12 cellular contexts compared by ENCODE assay signal in the genomic region with DNA sequence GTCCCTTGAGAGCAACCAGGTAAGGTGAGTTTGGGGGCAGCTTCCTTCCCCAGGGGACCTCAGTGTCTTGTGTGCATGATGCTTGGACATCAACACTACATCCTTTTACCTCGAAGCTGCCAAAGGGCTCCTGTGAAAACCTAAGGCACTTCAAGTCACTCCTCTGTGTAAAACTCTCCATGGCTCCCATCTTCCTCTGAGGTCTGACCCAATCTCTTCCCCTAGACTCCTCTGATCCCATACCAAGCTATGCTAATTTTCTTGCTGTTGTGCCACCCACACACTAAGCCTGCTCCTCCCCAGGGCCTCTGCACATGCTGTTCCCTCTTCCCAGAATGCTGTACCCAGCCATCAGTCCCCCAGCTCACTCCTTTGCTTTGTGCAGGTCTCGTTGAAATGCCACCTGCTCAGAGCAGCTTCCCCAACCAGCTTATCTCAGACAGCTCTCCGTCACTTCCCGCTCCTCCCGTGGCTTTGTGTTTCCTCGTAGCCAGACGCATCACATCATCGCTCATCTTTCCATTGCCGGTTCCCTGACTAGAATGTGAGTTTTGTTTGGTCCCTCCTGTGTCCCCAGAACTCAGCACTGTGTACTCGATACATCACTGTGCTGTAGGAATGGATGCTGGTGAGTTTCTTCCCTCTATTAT.
A peak's percentile ranks its signal among the peaks of the same experiment; 100 is the strongest.
DNase-seq lines count a peak whose midpoint lies in the region; ATAC-seq and TF ChIP-seq lines count a peak whose summit lies in the region.
"Had no signal": no experiment of that assay in that cellular context is flagged by ENCODE, and none has a peak within 500 bp of the region (broad histone marks: within the 10 kb centered on the region; RNA-seq: fewer than 3 reads in every experiment).

No MANE protein-coding gene starts in this region.

- H3K27me3 ChIP-seq in PC-9 (ENCODE audit: insufficient read depth, low read depth) (no peaks in the 10 kb centered on the region), gastroesophageal sphincter (peaks cover 23% of the 10 kb centered on the region), H7 (ENCODE audit: control insufficient read depth, insufficient read depth, low read length) (no peaks in the 10 kb centered on the region)
- H3K27me3 ChIP-seq: BLaER1 treated with 17β-estradiol and CSF1 and Interleukin-3, amounts not matched to agents 10 nM and 100 nM; suprapubic skin had no signal

- 0 out of 2 replicates have a peak overlapping the region, but pooled peaks have one; percentile 62 for H3K4me2 ChIP-seq in PC-9

- no peak for TF ChIP-seq EP300 in gastroesophageal sphincter (IDR thresholded peaks at IDR 0.05)

- H4K20me1 ChIP-seq in PC-9 (ENCODE audit: insufficient read depth) = no peaks in the 10 kb centered on the region
- H4K20me1 ChIP-seq: BLaER1 treated with 17β-estradiol and CSF1 and Interleukin-3, amounts not matched to agents 10 nM and 100 nM had no signal

- no peaks in the 10 kb centered on the region for H3K9me2 ChIP-seq in PC-9 (ENCODE audit: insufficient read depth)

- POLR2A ChIA-PET in PC-9 (lab: Charles Lee; ENCODE audit: unreplicated experiment) = no interaction called here

- H3K27ac ChIP-seq in PC-9 (peak overlapping the region; percentile 97), gastroesophageal sphincter (no peak overlapping the region)

- no peak for ATAC-seq in gastroesophageal sphincter

- no peaks in the 10 kb centered on the region for H3K79me2 ChIP-seq in PC-9 (ENCODE audit: low read depth)

- peaks cover 0 to 2% (median 0%) of the 10 kb centered on the region in 3 donors for H3K27me3 Mint-ChIP-seq in CD14-positive monocyte (ENCODE audit: low read depth in 3 of 3)

- peaks cover 0 to 3% (median 0%) of the 10 kb centered on the region in 7 donors for H3K9me3 Mint-ChIP-seq in CD14-positive monocyte
- H3K9me3 Mint-ChIP-seq: H9 had no signal

- no peak for TF ChIP-seq POLR2A in gastroesophageal sphincter (IDR thresholded peaks at IDR 0.05)

- H3K4me1 Mint-ChIP-seq in CD14-positive monocyte = peaks cover 58% of the 10 kb centered on the region

- H3K4me3 ChIP-seq in PC-9 = no peak overlapping the region
- H3K4me3 ChIP-seq in choroid plexus epithelial cell (ENCODE audit: low read depth, low read length) = no peak overlapping the region
- no peak overlapping the region for H3K4me3 ChIP-seq in gastroesophageal sphincter
- no peak overlapping the region for H3K4me3 ChIP-seq in H7 (ENCODE audit: insufficient read depth, low read depth, low read length)
- H3K4me3 ChIP-seq: BLaER1 treated with 17β-estradiol and CSF1 and Interleukin-3, amounts not matched to agents 10 nM and 100 nM; suprapubic skin had no signal

- intact Hi-C loops in CD14-positive monocyte (cut with micrococcal nuclease) (loop anchor here (5.0 kb wide), 2 partner anchors 90 to 110 kb away; a partner anchor contains a TSS), PC-9 (cut with micrococcal nuclease; ENCODE audit: unreplicated experiment) (loop anchor here (10.0 kb wide), 1 partner anchor 232 kb away; a partner anchor contains a TSS)

- H3F3A ChIP-seq in PC-9 (ENCODE audit: insufficient read depth, low read depth) = peaks cover 34% of the 10 kb centered on the region

- H2AFZ ChIP-seq in PC-9 = no peak overlapping the region

- BruUV-seq in PC-9 (replicated peaks; lab: Mats Ljungman, UMichigan) = no TSS peak

- H3K4me1 ChIP-seq in PC-9 (replicated peaks; ENCODE audit: insufficient read depth) = peaks cover 51% of the 10 kb centered on the region
- peaks cover 0 to 15% (median 4%) of the 10 kb centered on the region in 3 donors for H3K4me1 ChIP-seq in gastroesophageal sphincter

- H3K36me3 Mint-ChIP-seq in CD14-positive monocyte = no peaks in the 10 kb centered on the region

- WGBS in gastroesophageal sphincter (ENCODE audit: low coverage in 1 of 2), 2 donors = 46 to 53% methylated on average over 5 to 9 of the region's 10 CpGs

- no peaks in the 10 kb centered on the region for H3K36me3 ChIP-seq in PC-9 (ENCODE audit: low read depth)
- no peaks in the 10 kb centered on the region for H3K36me3 ChIP-seq in gastroesophageal sphincter
- H3K36me3 ChIP-seq in H7 (replicated peaks; ENCODE audit: control insufficient read depth, insufficient read depth, low read length) = no peaks in the 10 kb centered on the region
- H3K36me3 ChIP-seq: BLaER1 treated with 17β-estradiol and CSF1 and Interleukin-3, amounts not matched to agents 10 nM and 100 nM; suprapubic skin had no signal

- CTCF ChIA-PET in PC-9 (lab: Charles Lee) = no interaction called here

- H3K4me3 Mint-ChIP-seq in CD14-positive monocyte = peak overlapping the region; percentile 12 to 88
- H3K4me3 Mint-ChIP-seq: H9 had no signal

- DNase-seq in CD14-positive monocyte (ENCODE audit: low spot score) (peak; percentile 65), PC-9 (no peak), choroid plexus epithelial cell (ENCODE audit: low read depth) (peak; percentile 65), lung microvascular endothelial cell (ENCODE audit: low read depth in 2 of 2) (peak; percentile 26 to 87), NCI-H1105 treated with DMSO at 0.1 percent for 48 hours (lab: John Stamatoyannopoulos, UW) (no peak), activated T-cell treated with anti-CD3 and anti-CD28 coated beads for 4 hours (no peak), H7 (no peak)
- DNase-seq: H9, NCI-H524 had no signal

- TF ChIP-seq CTCF in CD14-positive monocyte (IDR thresholded peaks at IDR 0.05) (no peak), PC-9 (conservative IDR thresholded peaks at IDR 0.05) (no peak), choroid plexus epithelial cell (conservative IDR thresholded peaks at IDR 0.05; ENCODE audit: low read depth, low read length) (no peak), gastroesophageal sphincter (IDR thresholded peaks at IDR 0.05) (no peak)

- peak overlapping the region; percentile 92 to 98 (median 96) for H3K27ac Mint-ChIP-seq in CD14-positive monocyte

- peaks cover 8% of the 10 kb centered on the region; the same call in 1 of the 2 replicates for H3K9me3 ChIP-seq in PC-9 (ENCODE audit: insufficient read depth, low read depth)
- no peaks in the 10 kb centered on the region for H3K9me3 ChIP-seq in gastroesophageal sphincter
- H3K9me3 ChIP-seq: suprapubic skin had no signal

Comparison
In these comparisons a context has a peak if more than half of its experiments do, and no peak if none do; other contexts are left out.
1. DNase-seq: peak in CD14-positive monocyte (single experiment), choroid plexus epithelial cell (single experiment) and lung microvascular endothelial cell (2 of 2); none in PC-9 (0 of 2), NCI-H1105 treated with DMSO at 0.1 percent for 48 hours (single experiment), activated T-cell treated with anti-CD3 and anti-CD28 coated beads for 4 hours (single experiment) and H7 (single experiment).